2 cellular contexts compared by ENCODE assay signal in genomic region chr11:72241290-72241781, GRCh38.
TF ChIP-seq lines count a peak whose summit lies in the region.

No MANE protein-coding gene starts in this region.

TF ChIP-seq in SK-N-SH, 30 proteins besides CTCF, POLR2A, EP300 and RAD21 (continued from another document):
- TF ChIP-seq, protein P1, sequence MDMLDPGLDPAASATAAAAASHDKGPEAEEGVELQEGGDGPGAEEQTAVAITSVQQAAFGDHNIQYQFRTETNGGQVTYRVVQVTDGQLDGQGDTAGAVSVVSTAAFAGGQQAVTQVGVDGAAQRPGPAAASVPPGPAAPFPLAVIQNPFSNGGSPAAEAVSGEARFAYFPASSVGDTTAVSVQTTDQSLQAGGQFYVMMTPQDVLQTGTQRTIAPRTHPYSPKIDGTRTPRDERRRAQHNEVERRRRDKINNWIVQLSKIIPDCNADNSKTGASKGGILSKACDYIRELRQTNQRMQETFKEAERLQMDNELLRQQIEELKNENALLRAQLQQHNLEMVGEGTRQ (IDR thresholded peaks at IDR 0.05; ENCODE audit: borderline replicate concordance, low read depth, low read length) = no peak

TF ChIP-seq in SK-N-SH treated with all-trans-retinoic acid at 6 μM for 48 hours, 23 proteins besides CTCF, POLR2A, EP300 and RAD21 (continued from another document):
- TF ChIP-seq PATZ1 (CRISPR knock-in tag; IDR thresholded peaks at IDR 0.05; ENCODE audit: borderline replicate concordance) (no peak), ZNF8 (CRISPR knock-in tag; IDR thresholded peaks at IDR 0.05) (no peak), ESRRG (CRISPR knock-in tag; IDR thresholded peaks at IDR 0.05) (no peak), CSDC2 (CRISPR knock-in tag; IDR thresholded peaks at IDR 0.05) (no peak)
- TF ChIP-seq, protein P2, sequence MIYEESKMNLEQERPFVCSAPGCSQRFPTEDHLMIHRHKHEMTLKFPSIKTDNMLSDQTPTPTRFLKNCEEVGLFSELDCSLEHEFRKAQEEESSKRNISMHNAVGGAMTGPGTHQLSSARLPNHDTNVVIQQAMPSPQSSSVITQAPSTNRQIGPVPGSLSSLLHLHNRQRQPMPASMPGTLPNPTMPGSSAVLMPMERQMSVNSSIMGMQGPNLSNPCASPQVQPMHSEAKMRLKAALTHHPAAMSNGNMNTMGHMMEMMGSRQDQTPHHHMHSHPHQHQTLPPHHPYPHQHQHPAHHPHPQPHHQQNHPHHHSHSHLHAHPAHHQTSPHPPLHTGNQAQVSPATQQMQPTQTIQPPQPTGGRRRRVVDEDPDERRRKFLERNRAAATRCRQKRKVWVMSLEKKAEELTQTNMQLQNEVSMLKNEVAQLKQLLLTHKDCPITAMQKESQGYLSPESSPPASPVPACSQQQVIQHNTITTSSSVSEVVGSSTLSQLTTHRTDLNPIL (CRISPR knock-in tag; IDR thresholded peaks at IDR 0.05; ENCODE audit: low read depth) = no peak
